In genomic region chr14:92644601-92645515, GRCh38 we compare ENCODE assay signal across 15 cellular contexts.
DNase-seq lines count a peak whose midpoint lies in the region; ATAC-seq, FAIRE-seq and TF ChIP-seq lines count a peak whose summit lies in the region.
"Had no signal": no experiment of that assay in that cellular context is flagged by ENCODE, and none has a peak within 500 bp of the region (broad histone marks: within the 10 kb centered on the region; RNA-seq: fewer than 3 reads in every experiment).

No MANE protein-coding gene starts in this region.

- TF ChIP-seq RAD21 in HepG2 (CRISPR knock-in tag; IDR thresholded peaks at IDR 0.05), result no peak

- DNase-seq in HepG2 (ENCODE audit: low spot score) (no peak), right lobe of liver (no peak), AG20443 (ENCODE audit: low spot score) (no peak), NCI-H774 (lab: John Stamatoyannopoulos, UW) (no peak), SKM-1 (lab: John Stamatoyannopoulos, UW; ENCODE audit: unreplicated experiment) (no peak)
- DNase-seq: activated naive CD4-positive, alpha-beta T cell treated with anti-CD3 and anti-CD28 coated beads, Interleukin-2, amount 50 U/mL, for 16 hours; cerebellar nuclear complex; DMS79; hippocampal formation; NCI-H2107; NCI-H82; small intestine had no signal

- in situ Hi-C loops in HepG2 (cut with HindIII; ENCODE audit: extremely low pct_ligation_motif_present, low pct_unique_long_range_greater_than_20kb), result no loop called here

- no peaks in the 10 kb centered on the region; a peak in 1 of 5 replicates for H3K27me3 ChIP-seq in HepG2 (ENCODE audit: control insufficient read depth in 1 of 2, insufficient read depth in 2 of 2, low read length in 2 of 2)
- no peaks in the 10 kb centered on the region for H3K27me3 ChIP-seq in right lobe of liver
- no peaks in the 10 kb centered on the region for H3K27me3 ChIP-seq in muscle layer of colon (ENCODE audit: control insufficient read depth in 1 of 2, insufficient read depth in 2 of 2, low read length in 2 of 2)

- FAIRE-seq in HepG2 (lab: Jason Lieb, UNC), result no peak
- FAIRE-seq: small intestine had no signal

- H3K9me3 ChIP-seq in HepG2 (ENCODE audit: low read length) (no peaks in the 10 kb centered on the region), right lobe of liver (no peaks in the 10 kb centered on the region), muscle layer of colon (ENCODE audit: low read length) (no peaks in the 10 kb centered on the region)

- H3K79me2 ChIP-seq in HepG2 (ENCODE audit: insufficient read depth, low read length), result no peaks in the 10 kb centered on the region

- no TSS peak for BruUV-seq in HepG2 (replicated peaks; lab: Mats Ljungman, UMichigan)

- POLR2A ChIA-PET in HepG2 (lab: Yijun Ruan, JAX), result no interaction called here

- CTCF ChIA-PET in HepG2 (lab: Yijun Ruan, JAX; ENCODE audit: low intra/inter-chr PET ratio, low total read pairs), result no interaction called here

- H3K36me3 ChIP-seq in HepG2 (replicated peaks in 1 of 2; ENCODE audit: control insufficient read depth in 1 of 2, insufficient read depth in 2 of 2, low read length in 2 of 2), result peaks cover 2 to 15% of the 10 kb centered on the region in 2 experiments; a peak in 3 of 5 replicates
- H3K36me3 ChIP-seq in right lobe of liver, result no peaks in the 10 kb centered on the region
- peaks cover 10% of the 10 kb centered on the region for H3K36me3 ChIP-seq in muscle layer of colon (ENCODE audit: insufficient read depth, low read length)

- H3K4me3 ChIP-seq in HepG2 (replicated peaks in 1 of 3; ENCODE audit: insufficient read depth in 1 of 3, low read depth in 2 of 3, low read length in 3 of 3) (no peak overlapping the region), right lobe of liver (no peak overlapping the region), muscle layer of colon (ENCODE audit: low read depth in 1 of 2, low read length in 2 of 2) (no peak overlapping the region)

- ATAC-seq in HepG2, result no peak
- no peak for ATAC-seq in right lobe of liver
- ATAC-seq in HG02973 (IDR thresholded peaks at IDR 0.05; ENCODE audit: unreplicated experiment), result no peak

- no peak for TF ChIP-seq CTCF in HepG2 (CRISPR knock-in tag; IDR thresholded peaks at IDR 0.05)
- no peak for TF ChIP-seq CTCF in right lobe of liver (IDR thresholded peaks at IDR 0.05)
- no peak for TF ChIP-seq CTCF in VCaP (conservative IDR thresholded peaks at IDR 0.05)

- intact Hi-C loops in HepG2 (cut with micrococcal nuclease; ENCODE audit: unreplicated experiment), result no loop called here
- intact Hi-C loops in right lobe of liver (cut with DNase I), result no loop called here

- H3K27ac ChIP-seq in HepG2 (ENCODE audit: extremely low read length, insufficient read depth, low read length) (no peak overlapping the region), right lobe of liver (no peak overlapping the region), VCaP (peak overlapping the region; percentile 80), muscle layer of colon (ENCODE audit: low read depth, low read length) (peak overlapping the region; percentile 83)

- H3K9ac ChIP-seq in HepG2 (ENCODE audit: insufficient read depth, low read depth, low read length) (no peak overlapping the region), muscle layer of colon (ENCODE audit: low read length) (no peak overlapping the region)

- 97% methylated on average over 10 of the region's 13 CpGs for WGBS in HepG2 (ENCODE audit: low lambda C conversion rate)
- 53% methylated on average over 4 of the region's 13 CpGs for WGBS in right lobe of liver (ENCODE audit: insufficient coverage, low coverage, low lambda C conversion rate, missing lambda C conversion rate)

- H2AFZ ChIP-seq in HepG2 (ENCODE audit: low read length), result no peak overlapping the region

- H4K20me1 ChIP-seq in HepG2 (ENCODE audit: insufficient read depth, low read length), result no peaks in the 10 kb centered on the region

- H3K4me1 ChIP-seq in HepG2 (ENCODE audit: insufficient read depth, low read length) (no peaks in the 10 kb centered on the region), right lobe of liver (peaks cover 0 to 10% (median 0%) of the 10 kb centered on the region in 4 donors), muscle layer of colon (ENCODE audit: insufficient read depth, low read length) (peaks cover 45% of the 10 kb centered on the region)

- H3K4me2 ChIP-seq in HepG2 (ENCODE audit: low read depth, low read length), result no peak overlapping the region

- no peak for TF ChIP-seq EP300 in HepG2 (IDR thresholded peaks at IDR 0.05; ENCODE audit: low read depth in 2 of 2, low read length in 2 of 2)
- no peak for TF ChIP-seq EP300 in HepG2 (CRISPR knock-in tag; IDR thresholded peaks at IDR 0.05; ENCODE audit: borderline replicate concordance)

- TF ChIP-seq POLR2A in HepG2 (IDR thresholded peaks at IDR 0.05; ENCODE audit: insufficient read depth in 1 of 2, low read depth in 2 of 2, low read length in 2 of 2) (no peak), right lobe of liver (IDR thresholded peaks at IDR 0.05) (no peak)

TF ChIP-seq in HepG2, 621 proteins besides CTCF, POLR2A, EP300 and RAD21:
- TF ChIP-seq MAFF (IDR thresholded peaks at IDR 0.05; ENCODE audit: low read depth, low read length) (0 out of 2 replicates have a peak, but pooled peaks have one; percentile 5), GABPA (IDR thresholded peaks at IDR 0.05; ENCODE audit: low read depth, low read length) (no peak), GABPA (CRISPR knock-in tag; IDR thresholded peaks at IDR 0.05; ENCODE audit: low read depth) (no peak), ZFP90 (CRISPR knock-in tag; IDR thresholded peaks at IDR 0.05; ENCODE audit: borderline replicate concordance) (peak; percentile 94)
TF ChIP-seq in HepG2: peak in this region for 2.

Comparison
In these comparisons a context has a peak if more than half of its experiments do, and no peak if none do; other contexts are left out.
1. H3K27ac ChIP-seq: peak in VCaP (single experiment) and muscle layer of colon (single experiment); none in HepG2 (single experiment) and right lobe of liver (0 of 3).